Comparison of ENCODE assay signal across 8 cellular contexts in genomic region chr15:73991260-73991659, GRCh38. TPM values are rescaled to one million over a fixed set of nuclear protein-coding genes. Genes with fewer than 3 reads are reported as not detected.
DNase-seq lines count a peak whose midpoint lies in the region; ATAC-seq and TF ChIP-seq lines count a peak whose summit lies in the region.

No MANE protein-coding gene starts in this region.

- 0 out of 2 replicates have a peak, but pooled peaks cover 5% of the 10 kb centered on the region for H3K79me2 ChIP-seq in OCI-LY1 (ENCODE audit: insufficient read depth, low read length)

- no peaks in the 10 kb centered on the region for H4K20me1 ChIP-seq in OCI-LY1 (ENCODE audit: insufficient read depth, low read length)

- H3K4me2 ChIP-seq in OCI-LY1 (ENCODE audit: low read length), result peak overlapping the region; percentile 87

- peaks cover 7% of the 10 kb centered on the region for H3K27me3 Mint-ChIP-seq in endodermal cell (ENCODE audit: insufficient read depth)
- H3K27me3 Mint-ChIP-seq in naive B cell, result no peaks in the 10 kb centered on the region

- no peaks in the 10 kb centered on the region for H3F3A ChIP-seq in OCI-LY1 (ENCODE audit: insufficient read depth, low read length)

- H3K4me3 Mint-ChIP-seq in endodermal cell, result peak overlapping the region; percentile 64
- H3K4me3 Mint-ChIP-seq in naive B cell, result peak overlapping the region; percentile 81 to 93 (median 88)

- H3K4me1 Mint-ChIP-seq in endodermal cell, result peaks cover 9% of the 10 kb centered on the region
- peaks cover 41 to 77% (median 53%) of the 10 kb centered on the region in 3 donors for H3K4me1 Mint-ChIP-seq in naive B cell

- H3K27ac ChIP-seq in OCI-LY1 (ENCODE audit: low read depth, low read length, poor library complexity, severe bottlenecking) (no peak overlapping the region), endodermal cell (ENCODE audit: low read depth, low read length) (no peak overlapping the region)

- no peak overlapping the region for H2AFZ ChIP-seq in OCI-LY1 (ENCODE audit: low read length)

- peak overlapping the region; percentile 68 for H3K4me3 ChIP-seq in OCI-LY1 (ENCODE audit: low read depth, low read length, poor library complexity, severe bottlenecking)
- peak overlapping the region; percentile 88 for H3K4me3 ChIP-seq in endodermal cell (ENCODE audit: low read length)

- H3K4me1 ChIP-seq in OCI-LY1 (ENCODE audit: insufficient read depth, low read length, severe bottlenecking) (peaks cover 40% of the 10 kb centered on the region), endodermal cell (ENCODE audit: control insufficient read depth, insufficient read depth, low read length) (no peaks in the 10 kb centered on the region)

- H3K36me3 ChIP-seq in OCI-LY1 (ENCODE audit: insufficient read depth, low read length) (no peaks in the 10 kb centered on the region), endodermal cell (ENCODE audit: control insufficient read depth, insufficient read depth, low read length) (no peaks in the 10 kb centered on the region)

- H3K9me3 ChIP-seq in OCI-LY1 (ENCODE audit: low read length), result no peaks in the 10 kb centered on the region
- no peaks in the 10 kb centered on the region for H3K9me3 ChIP-seq in endodermal cell (ENCODE audit: control insufficient read depth, low read length)

- H3K36me3 Mint-ChIP-seq in endodermal cell (ENCODE audit: low read depth) (no peaks in the 10 kb centered on the region), naive B cell (peaks cover 0 to 5% of the 10 kb centered on the region in 2 donors)

- DNase-seq in EH (ENCODE audit: low read depth) (peak; percentile 56), endodermal cell (no peak), naive B cell (no peak), NCI-H2171 treated with DMSO at 0.1 percent for 48 hours (lab: John Stamatoyannopoulos, UW) (no peak)

- H3K27me3 ChIP-seq in OCI-LY1 (ENCODE audit: insufficient read depth, low read length), result no peaks in the 10 kb centered on the region
- H3K27me3 ChIP-seq in endodermal cell (ENCODE audit: control insufficient read depth, insufficient read depth, low read length, poor library complexity, severe bottlenecking), result no peaks in the 10 kb centered on the region

- ATAC-seq in naive B cell (ENCODE audit: low read depth in 2 of 2) (no peak), HG03432 (IDR thresholded peaks at IDR 0.05; ENCODE audit: unreplicated experiment) (no peak), HG03565 (IDR thresholded peaks at IDR 0.05; ENCODE audit: unreplicated experiment) (no peak), GM21526 (IDR thresholded peaks at IDR 0.05; ENCODE audit: low FRiP score, unreplicated experiment) (no peak)

- H3K9me3 Mint-ChIP-seq in endodermal cell, result no peaks in the 10 kb centered on the region
- H3K9me3 Mint-ChIP-seq in naive B cell, result no peaks in the 10 kb centered on the region

- TF ChIP-seq CTCF in OCI-LY1 (IDR thresholded peaks at IDR 0.05; ENCODE audit: low read length) (no peak), endodermal cell (conservative IDR thresholded peaks at IDR 0.05) (no peak)

- no peaks in the 10 kb centered on the region for H3K9me2 ChIP-seq in OCI-LY1 (ENCODE audit: low read depth, low read length)

- H3K9ac ChIP-seq in OCI-LY1 (ENCODE audit: low read length), result peak overlapping the region; percentile 68
- no peak overlapping the region for H3K9ac ChIP-seq in endodermal cell (ENCODE audit: extremely low read depth, low read length, poor library complexity, severe bottlenecking)

- H3K27ac Mint-ChIP-seq in endodermal cell (no peak overlapping the region), naive B cell (peak overlapping the region in 3 of 6 donors; percentile 59 to 72 (median 64))

- 83 to 92% methylated on average over 4 to 5 of the region's 5 CpGs for WGBS in endodermal cell (ENCODE audit: insufficient coverage in 1 of 2, insufficient read length in 1 of 2), 2 experiments

RNA-seq across cellular contexts. Expression of gene STOML1, which starts 0.8 kb away (rescaled TPM):
- total RNA-seq in endodermal cell, result 1 to 10 TPM; 4.4 to 5.5 TPM
- polyA plus RNA-seq in endodermal cell (2013, experiment 1 of 2), result 7.9 TPM
- polyA plus RNA-seq in endodermal cell (2013, experiment 2 of 2), result 6.8 TPM
- 10 to 100 TPM in 3 of 6 donors, 1 to 10 TPM in 3; 8.6 to 18.4 (median 9.9) TPM for polyA plus RNA-seq in naive B cell (ENCODE audit: low read depth in 6 of 6)

RNA-seq across cellular contexts. Expression of gene PML, which starts 3.3 kb away (rescaled TPM):
- 10 to 100 TPM; 26.5 to 28.9 TPM for total RNA-seq in endodermal cell
- 25.5 TPM for polyA plus RNA-seq in endodermal cell (2013, experiment 1 of 2)
- 23.7 TPM for polyA plus RNA-seq in endodermal cell (2013, experiment 2 of 2)
- 10 to 100 TPM in 5 of 6 donors, 1 to 10 TPM in 1; 6.4 to 39.8 (median 18.9) TPM for polyA plus RNA-seq in naive B cell (ENCODE audit: low read depth in 6 of 6)
